Comparison of ENCODE assay signal across 25 cellular contexts in genomic region chr2:128771401-128771800, GRCh38.
"Had no signal": no experiment of that assay in that cellular context is flagged by ENCODE, and none has a peak within 500 bp of the region (broad histone marks: within the 10 kb centered on the region; RNA-seq: fewer than 3 reads in every experiment).

No MANE protein-coding gene starts in this region.

- H3K4me1 Mint-ChIP-seq: natural killer cell; stimulated activated naive B cell treated with anti-CD40 and anti-IgM and Interleukin-4, amounts not matched to agents 10 μg/mL and 1 μg/mL and 100 μg/mL, for 72 hours had no signal

- H3K36me3 ChIP-seq: heart left ventricle, left ventricle myocardium inferior, pancreas, prostate gland, right lobe of liver, suprapubic skin, thoracic aorta, tibial artery, upper lobe of right lung had no signal

- H3K36me3 Mint-ChIP-seq: mesothelial cell of epicardium; naive B cell; natural killer cell; stimulated activated naive B cell treated with anti-CD40 and anti-IgM and Interleukin-4, amounts not matched to agents 10 μg/mL and 1 μg/mL and 100 μg/mL, for 72 hours had no signal

- H3K9me3 Mint-ChIP-seq: mesothelial cell of epicardium; natural killer cell; nephron progenitor cell; stimulated activated naive B cell treated with anti-CD40 and anti-IgM and Interleukin-4, amounts not matched to agents 10 μg/mL and 1 μg/mL and 100 μg/mL, for 72 hours; stimulated activated naive CD8-positive, alpha-beta T cell treated with anti-CD3 and anti-CD28 coated beads, Interleukin-15, Interleukin-2, amounts not matched to agents 100 ng/mL and 50 ng/mL, for 24 hours had no signal

- H3K4me2 ChIP-seq: smooth muscle cell had no signal

- H3K27me3 Mint-ChIP-seq: stimulated activated naive B cell treated with anti-CD40 and anti-IgM and Interleukin-4, amounts not matched to agents 10 μg/mL and 1 μg/mL and 100 μg/mL, for 72 hours; stimulated activated naive CD8-positive, alpha-beta T cell treated with anti-CD3 and anti-CD28 coated beads, Interleukin-15, Interleukin-2, amounts not matched to agents 100 ng/mL and 50 ng/mL, for 24 hours had no signal

- H3K27ac Mint-ChIP-seq: mesothelial cell of epicardium; naive B cell; natural killer cell; nephron progenitor cell; stimulated activated naive B cell treated with anti-CD40 and anti-IgM and Interleukin-4, amounts not matched to agents 10 μg/mL and 1 μg/mL and 100 μg/mL, for 72 hours; stimulated activated naive CD8-positive, alpha-beta T cell treated with anti-CD3 and anti-CD28 coated beads, Interleukin-15, Interleukin-2, amounts not matched to agents 100 ng/mL and 50 ng/mL, for 24 hours had no signal

- H3K9me3 ChIP-seq: heart left ventricle, left ventricle myocardium inferior, pancreas, prostate gland, right lobe of liver, suprapubic skin, thoracic aorta, tibial artery, upper lobe of right lung had no signal

- H3K4me1 ChIP-seq: pancreas, prostate gland, right lobe of liver, suprapubic skin, tibial artery, upper lobe of right lung had no signal

- H3K4me3 Mint-ChIP-seq: mesothelial cell of epicardium; naive B cell; natural killer cell; nephron progenitor cell; stimulated activated naive B cell treated with anti-CD40 and anti-IgM and Interleukin-4, amounts not matched to agents 10 μg/mL and 1 μg/mL and 100 μg/mL, for 72 hours; stimulated activated naive CD8-positive, alpha-beta T cell treated with anti-CD3 and anti-CD28 coated beads, Interleukin-15, Interleukin-2, amounts not matched to agents 100 ng/mL and 50 ng/mL, for 24 hours had no signal

- H3K4me3 ChIP-seq: heart left ventricle, left ventricle myocardium inferior, lung, pancreas, prostate gland, right lobe of liver, smooth muscle cell, suprapubic skin, thoracic aorta, tibial artery, upper lobe of right lung had no signal

- ATAC-seq: heart left ventricle; natural killer cell; pancreas; stimulated activated naive B cell treated with anti-CD40 and anti-IgM and Interleukin-4, amounts not matched to agents 10 μg/mL and 1 μg/mL and 100 μg/mL, for 72 hours had no signal

- DNase-seq: hypothalamus; islet precursor cell; left ventricle myocardium inferior; mesendoderm; naive B cell; natural killer cell; nephron progenitor cell; nucleus accumbens; retina; stimulated activated CD4-positive, alpha-beta T cell treated with anti-CD3 and anti-CD28 coated beads, Interleukin-1b, Interleukin-23, amount 100 ng/mL, for 48 hours; stimulated activated CD4-positive, alpha-beta T cell treated with anti-CD3 and anti-CD28 coated beads, Interleukin-2, amount 100 ng/mL, for 48 hours; stimulated activated naive B cell treated with anti-CD40 and anti-IgM and Interleukin-4, amounts not matched to agents 10 μg/mL and 1 μg/mL and 100 μg/mL, for 72 hours; tibial artery; trophoblast cell; upper lobe of right lung had no signal

- H3K27me3 ChIP-seq: heart left ventricle, pancreas, right lobe of liver, suprapubic skin, tibial artery, upper lobe of right lung had no signal

- H3K27ac ChIP-seq: heart left ventricle, left ventricle myocardium inferior, pancreas, prostate gland, right lobe of liver, suprapubic skin, thoracic aorta, tibial artery, upper lobe of right lung had no signal
